In the genomic region with DNA sequence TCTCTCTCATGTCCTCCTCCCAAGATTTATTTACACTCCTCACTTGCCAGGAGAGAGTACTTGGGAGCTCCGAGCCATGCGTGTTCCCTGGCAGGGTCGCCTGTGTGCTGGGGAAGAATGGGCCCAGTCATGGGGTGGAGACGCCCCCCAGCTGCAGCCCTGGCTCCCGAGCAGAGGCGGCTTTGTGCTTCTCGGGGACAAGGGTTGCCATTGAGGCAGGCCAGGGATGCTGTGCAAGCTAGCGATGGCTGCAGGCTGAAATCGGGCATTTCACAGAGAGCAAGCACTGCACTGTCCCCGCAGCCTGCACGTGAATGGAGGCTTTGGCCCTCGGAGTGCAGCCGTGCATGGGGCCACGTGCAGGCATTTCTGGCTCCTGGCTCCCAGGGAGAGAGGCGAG, we compare ENCODE assay signal across 20 cellular contexts. TPM values are rescaled to one million over a fixed set of nuclear protein-coding genes. Genes with fewer than 3 reads are reported as not detected.
"Had no signal": no experiment of that assay in that cellular context is flagged by ENCODE, and none has a peak within 500 bp of the region (broad histone marks: within the 10 kb centered on the region; RNA-seq: fewer than 3 reads in every experiment).

No MANE protein-coding gene starts in this region.

- H3K4me1 ChIP-seq: left ventricle myocardium inferior, neural progenitor cell, right lobe of liver, thyroid gland had no signal

- H3K9me3 Mint-ChIP-seq: activated B cell treated with CpG ODN at 0.5 μM for 24 hours; activated CD4-positive, alpha-beta T cell treated with anti-CD3 and anti-CD28 coated beads, Interleukin-2, amount 10 ng/mL, durations not matched to agents 7 days and 5 days; activated naive CD4-positive, alpha-beta T cell treated with anti-CD3 and anti-CD28 coated beads, Interleukin-2, amount 50 U/mL, for 72 hours; activated T-helper 17 cell treated with anti-CD3 and anti-CD28 coated beads, Interleukin-2, amount 50 U/mL, for 72 hours; effector memory CD8-positive, alpha-beta T cell; stimulated activated naive CD8-positive, alpha-beta T cell treated with anti-CD3 and anti-CD28 coated beads, Interleukin-15, Interleukin-2, amounts not matched to agents 100 ng/mL and 50 ng/mL, for 24 hours had no signal

- ATAC-seq: activated naive CD4-positive, alpha-beta T cell treated with anti-CD3 and anti-CD28 coated beads, Interleukin-2, amount 50 U/mL, for 72 hours; activated T-helper 17 cell treated with anti-CD3 and anti-CD28 coated beads, Interleukin-2, amount 50 U/mL, for 72 hours; effector memory CD8-positive, alpha-beta T cell; right lobe of liver had no signal

- DNase-seq: activated B cell treated with CpG ODN at 0.5 μM for 24 hours; activated CD4-positive, alpha-beta T cell treated with anti-CD3 and anti-CD28 coated beads, Interleukin-2, amount 10 ng/mL, durations not matched to agents 7 days and 5 days; activated CD8-positive, alpha-beta memory T cell treated with anti-CD3 and anti-CD28 coated beads for 24 hours; activated T-cell treated with anti-CD3 and anti-CD28 coated beads for 4 hours; amniotic stem cell; effector memory CD8-positive, alpha-beta T cell; left ventricle myocardium inferior; right lobe of liver; SHP77; stimulated activated CD4-positive, alpha-beta T cell treated with anti-CD3 and anti-CD28 coated beads, Interleukin-2, amount 100 ng/mL, for 48 hours; T-helper 2 cell; thyroid gland had no signal

- H3K27ac Mint-ChIP-seq: activated B cell treated with CpG ODN at 0.5 μM for 24 hours; activated CD4-positive, alpha-beta T cell treated with anti-CD3 and anti-CD28 coated beads, Interleukin-2, amount 10 ng/mL, durations not matched to agents 7 days and 5 days; activated naive CD4-positive, alpha-beta T cell treated with anti-CD3 and anti-CD28 coated beads, Interleukin-2, amount 50 U/mL, for 72 hours; activated T-helper 17 cell treated with anti-CD3 and anti-CD28 coated beads, Interleukin-2, amount 50 U/mL, for 72 hours; effector memory CD8-positive, alpha-beta T cell; neural progenitor cell; progenitor cell of endocrine pancreas; stimulated activated naive CD8-positive, alpha-beta T cell treated with anti-CD3 and anti-CD28 coated beads, Interleukin-15, Interleukin-2, amounts not matched to agents 100 ng/mL and 50 ng/mL, for 24 hours had no signal

- H3K4me2 ChIP-seq: neural progenitor cell had no signal

- H3K9ac ChIP-seq: neural progenitor cell had no signal

- H3K36me3 Mint-ChIP-seq: activated naive CD4-positive, alpha-beta T cell treated with anti-CD3 and anti-CD28 coated beads, Interleukin-2, amount 50 U/mL, for 72 hours; neural progenitor cell had no signal

- H3K27me3 ChIP-seq: neural progenitor cell, right lobe of liver, thyroid gland had no signal

- H3K4me1 Mint-ChIP-seq: activated B cell treated with CpG ODN at 0.5 μM for 24 hours; activated CD4-positive, alpha-beta T cell treated with anti-CD3 and anti-CD28 coated beads, Interleukin-2, amount 10 ng/mL, durations not matched to agents 7 days and 5 days; activated T-helper 17 cell treated with anti-CD3 and anti-CD28 coated beads, Interleukin-2, amount 50 U/mL, for 72 hours; neural progenitor cell had no signal

- H2AFZ ChIP-seq: neural progenitor cell had no signal

- H3K27me3 Mint-ChIP-seq: activated B cell treated with CpG ODN at 0.5 μM for 24 hours; activated CD4-positive, alpha-beta T cell treated with anti-CD3 and anti-CD28 coated beads, Interleukin-2, amount 10 ng/mL, durations not matched to agents 7 days and 5 days; stimulated activated naive CD8-positive, alpha-beta T cell treated with anti-CD3 and anti-CD28 coated beads, Interleukin-15, Interleukin-2, amounts not matched to agents 100 ng/mL and 50 ng/mL, for 24 hours had no signal

- H3K36me3 ChIP-seq: left ventricle myocardium inferior, neural progenitor cell, right lobe of liver, thyroid gland had no signal

- H3K27ac ChIP-seq: coronary artery, epithelial cell of prostate, left ventricle myocardium inferior, neural progenitor cell, right lobe of liver, thyroid gland had no signal

- H3K9me3 ChIP-seq: left ventricle myocardium inferior, right lobe of liver, thyroid gland had no signal

- H3K4me3 ChIP-seq: coronary artery, left ventricle myocardium inferior, neural progenitor cell, right lobe of liver, thyroid gland had no signal

- H3K4me3 Mint-ChIP-seq: activated B cell treated with CpG ODN at 0.5 μM for 24 hours; activated CD4-positive, alpha-beta T cell treated with anti-CD3 and anti-CD28 coated beads, Interleukin-2, amount 10 ng/mL, durations not matched to agents 7 days and 5 days; activated T-helper 17 cell treated with anti-CD3 and anti-CD28 coated beads, Interleukin-2, amount 50 U/mL, for 72 hours; effector memory CD8-positive, alpha-beta T cell; neural progenitor cell; stimulated activated naive CD8-positive, alpha-beta T cell treated with anti-CD3 and anti-CD28 coated beads, Interleukin-15, Interleukin-2, amounts not matched to agents 100 ng/mL and 50 ng/mL, for 24 hours had no signal

RNA-seq across cellular contexts. Expression of a gene that starts 23.8 kb away (rescaled TPM):
- total RNA-seq: activated B cell treated with CpG ODN at 0.5 μM for 24 hours; activated CD4-positive, alpha-beta T cell treated with anti-CD3 and anti-CD28 coated beads, Interleukin-2, amount 10 ng/mL, durations not matched to agents 7 days and 5 days; activated naive CD4-positive, alpha-beta T cell treated with anti-CD3 and anti-CD28 coated beads, Interleukin-2, amount 50 U/mL, for 72 hours; activated T-helper 17 cell treated with anti-CD3 and anti-CD28 coated beads, Interleukin-2, amount 50 U/mL, for 72 hours; myocyte had no signal
